In genomic region chr2:23480991-23481797, GRCh38 we compare ENCODE assay signal across 8 cellular contexts.
DNase-seq lines count a peak whose midpoint lies in the region; ATAC-seq and TF ChIP-seq lines count a peak whose summit lies in the region.

No MANE protein-coding gene starts in this region.

- H3K9me3 Mint-ChIP-seq in nephron progenitor cell, result no peaks in the 10 kb centered on the region

- no peaks in the 10 kb centered on the region; the same call in 1 of the 2 replicates for H3K36me3 ChIP-seq in MG63

- no peaks in the 10 kb centered on the region for H3K9me3 ChIP-seq in MG63

- no peak overlapping the region for H3K4me3 ChIP-seq in MG63

- H3K27me3 ChIP-seq in MG63, result no peaks in the 10 kb centered on the region

- ATAC-seq in HG02623 (IDR thresholded peaks at IDR 0.05; ENCODE audit: unreplicated experiment) (no peak), GM21529 (IDR thresholded peaks at IDR 0.05; ENCODE audit: unreplicated experiment) (no peak)

- no peak overlapping the region for H3K4me3 Mint-ChIP-seq in nephron progenitor cell

- H3K36me3 Mint-ChIP-seq in nephron progenitor cell (ENCODE audit: low read depth), result no peaks in the 10 kb centered on the region

- peak overlapping the region; percentile 88 for H3K27ac Mint-ChIP-seq in nephron progenitor cell

- H3K27me3 Mint-ChIP-seq in nephron progenitor cell (ENCODE audit: low read depth, poor library complexity), result peaks cover 8% of the 10 kb centered on the region

- no peak for TF ChIP-seq CTCF in nephron progenitor cell (IDR thresholded peaks at IDR 0.05)

- H3K27ac ChIP-seq in epithelial cell of prostate, result peak overlapping the region; percentile 69

- peaks cover 93% of the 10 kb centered on the region for H3K4me1 Mint-ChIP-seq in nephron progenitor cell

- DNase-seq in AG20443 (ENCODE audit: low spot score), result peak; percentile 87
- DNase-seq in MG63, result peak; percentile 52
- DNase-seq in epithelial cell of prostate (ENCODE audit: low read depth, low spot score), result peak; percentile 59
- no peak for DNase-seq in nephron progenitor cell
- no peak for DNase-seq in activated CD4-positive, alpha-beta T cell treated with anti-CD3 and anti-CD28 coated beads for 4 hours
- no peak for DNase-seq in activated CD8-positive, alpha-beta memory T cell treated with anti-CD3 and anti-CD28 coated beads for 24 hours

Comparison
In these comparisons a context has a peak if more than half of its experiments do, and no peak if none do; other contexts are left out.
1. DNase-seq: peak in AG20443 (single experiment), MG63 (single experiment) and epithelial cell of prostate (single experiment); none in nephron progenitor cell (single experiment), activated CD4-positive, alpha-beta T cell treated with anti-CD3 and anti-CD28 coated beads for 4 hours (0 of 2) and activated CD8-positive, alpha-beta memory T cell treated with anti-CD3 and anti-CD28 coated beads for 24 hours (single experiment).